In genomic region chr3:143358793-143359491, GRCh38 we compare ENCODE assay signal across 29 cellular contexts.
DNase-seq lines count a peak whose midpoint lies in the region; ATAC-seq, FAIRE-seq and TF ChIP-seq lines count a peak whose summit lies in the region.
"Had no signal": no experiment of that assay in that cellular context is flagged by ENCODE, and none has a peak within 500 bp of the region (broad histone marks: within the 10 kb centered on the region; RNA-seq: fewer than 3 reads in every experiment).

No MANE protein-coding gene starts in this region.

- TF ChIP-seq CTCF in PC-3 (conservative IDR thresholded peaks at IDR 0.05; ENCODE audit: low read depth, low read length): no peak

- H3K79me2 ChIP-seq in PC-3 (ENCODE audit: low read length): no peaks in the 10 kb centered on the region
- H3K79me2 ChIP-seq: hepatocyte had no signal

- H4K20me1 ChIP-seq in PC-3 (ENCODE audit: low read length): no peaks in the 10 kb centered on the region

- WGBS in small intestine, 3 donors: 42 to 64% (median 51%) methylated on average over 4 of the region's 4 CpGs

- H3K27ac ChIP-seq in PC-3 (ENCODE audit: low read length): no peak overlapping the region
- no peak overlapping the region for H3K27ac ChIP-seq in small intestine (ENCODE audit: low read depth in 1 of 2, low read length in 1 of 2)
- H3K27ac ChIP-seq: epithelial cell of prostate, hepatocyte, lower lobe of right lung, SJSA1 had no signal

- H3K36me3 ChIP-seq in PC-3 (ENCODE audit: low read depth, low read length): no peaks in the 10 kb centered on the region
- H3K36me3 ChIP-seq in small intestine (ENCODE audit: control insufficient read depth in 2 of 2, insufficient read depth in 2 of 2, low read length in 2 of 2): no peaks in the 10 kb centered on the region
- H3K36me3 ChIP-seq: HAP-1, lower lobe of right lung, SJSA1 had no signal

- H3K4me3 ChIP-seq in PC-3 (ENCODE audit: low read length) (no peak overlapping the region), small intestine (ENCODE audit: low read depth in 1 of 2, low read length in 2 of 2) (no peak overlapping the region)
- H3K4me3 ChIP-seq: HAP-1, hepatocyte, lower lobe of right lung, SJSA1 had no signal

- no peaks in the 10 kb centered on the region for H3K9me2 ChIP-seq in PC-3 (replicated peaks; ENCODE audit: low read length)

- H3F3A ChIP-seq in PC-3 (ENCODE audit: low read length, unreplicated experiment): no peaks in the 10 kb centered on the region

- no peak overlapping the region for H3K9ac ChIP-seq in PC-3 (ENCODE audit: low read length)

- H3K4me2 ChIP-seq in PC-3 (ENCODE audit: low read length): no peak overlapping the region
- H3K4me2 ChIP-seq: hepatocyte had no signal

- H3K4me1 ChIP-seq in PC-3 (ENCODE audit: insufficient read depth, low read length) (peaks cover 15% of the 10 kb centered on the region), small intestine (ENCODE audit: control insufficient read depth in 2 of 2, insufficient read depth in 1 of 2, low read depth in 1 of 2, low read length in 1 of 2) (no peaks in the 10 kb centered on the region)
- H3K4me1 ChIP-seq: HAP-1, lower lobe of right lung, SJSA1 had no signal

- BruUV-seq in PC-3 (replicated peaks; lab: Mats Ljungman, UMichigan): no TSS peak

- POLR2A ChIA-PET in PC-3 (lab: Charles Lee; ENCODE audit: unreplicated experiment): no interaction called here

- ATAC-seq in PC-3 (peak; percentile 78), GM19397 (IDR thresholded peaks at IDR 0.05; ENCODE audit: unreplicated experiment) (no peak), HG02852 (IDR thresholded peaks at IDR 0.05; ENCODE audit: unreplicated experiment) (no peak)
- ATAC-seq: lower lobe of right lung; stimulated activated memory B cell treated with anti-CD40 and anti-IgM and Interleukin-4, amounts not matched to agents 10 μg/mL and 1 μg/mL and 100 μg/mL, for 72 hours had no signal

- H3K27me3 ChIP-seq in PC-3 (ENCODE audit: low read length): no peaks in the 10 kb centered on the region
- no peaks in the 10 kb centered on the region for H3K27me3 ChIP-seq in small intestine (ENCODE audit: control insufficient read depth in 2 of 2, insufficient read depth in 2 of 2, low read length in 2 of 2)
- H3K27me3 ChIP-seq: hepatocyte, SJSA1 had no signal

- H2AFZ ChIP-seq in PC-3 (ENCODE audit: low read length): no peak overlapping the region
- H2AFZ ChIP-seq: hepatocyte had no signal

- FAIRE-seq in small intestine (lab: Jason Lieb, UNC): no peak
- FAIRE-seq: G401.6 had no signal

- DNase-seq in DMS53 (lab: John Stamatoyannopoulos, UW) (peak; percentile 16), DMS53 treated with DMSO at 0.1 percent for 48 hours (lab: John Stamatoyannopoulos, UW; ENCODE audit: unreplicated experiment) (no peak), NCI-H1417 treated with DMSO at 0.1 percent for 48 hours (lab: John Stamatoyannopoulos, UW) (peak; percentile 76), PC-3 (peak; percentile 44), small intestine (peak; percentile 3), Ammon's horn (ENCODE audit: low spot score) (no peak)
- DNase-seq: 8988T; activated CD4-positive, alpha-beta T cell treated with anti-CD3 and anti-CD28 coated beads, Interleukin-2, amount 10 ng/mL, durations not matched to agents 24 days and 14 days; activated gamma-delta T cell; activated naive CD8-positive, alpha-beta T cell treated with anti-CD3 and anti-CD28 coated beads, Interleukin-2, amount 10 ng/mL, durations not matched to agents 7 days and 5 days; aorta; CD4-positive, CD25-positive, alpha-beta regulatory T cell; effector CD8-positive, alpha-beta T cell; Kasumi-1; kidney glomerular epithelial cell; lower lobe of right lung; NCI-H187 treated with DMSO at 0.1 percent for 48 hours; NCI-H345; NCI-H82; stimulated activated CD4-positive, alpha-beta T cell treated with anti-CD3 and anti-CD28 coated beads, Interleukin-15, amount 100 ng/mL, for 24 hours; T1000 had no signal

- H3K9me3 ChIP-seq in PC-3 (ENCODE audit: low read length): no peaks in the 10 kb centered on the region
- H3K9me3 ChIP-seq in small intestine (ENCODE audit: control insufficient read depth, low read depth): no peaks in the 10 kb centered on the region
- H3K9me3 ChIP-seq: HAP-1, lower lobe of right lung, SJSA1 had no signal

- intact Hi-C loops in PC-3 (cut with micrococcal nuclease): no loop called here

- CTCF ChIA-PET in PC-3 (lab: Charles Lee): no interaction called here

Comparison
In these comparisons a context has a peak if more than half of its experiments do, and no peak if none do; other contexts are left out.
1. DNase-seq: peak in DMS53 (single experiment), NCI-H1417 treated with DMSO at 0.1 percent for 48 hours (single experiment), PC-3 (single experiment) and small intestine (single experiment); none in DMS53 treated with DMSO at 0.1 percent for 48 hours (single experiment) and Ammon's horn (single experiment).